ENCODE assay signal across 19 cellular contexts in the genomic region with DNA sequence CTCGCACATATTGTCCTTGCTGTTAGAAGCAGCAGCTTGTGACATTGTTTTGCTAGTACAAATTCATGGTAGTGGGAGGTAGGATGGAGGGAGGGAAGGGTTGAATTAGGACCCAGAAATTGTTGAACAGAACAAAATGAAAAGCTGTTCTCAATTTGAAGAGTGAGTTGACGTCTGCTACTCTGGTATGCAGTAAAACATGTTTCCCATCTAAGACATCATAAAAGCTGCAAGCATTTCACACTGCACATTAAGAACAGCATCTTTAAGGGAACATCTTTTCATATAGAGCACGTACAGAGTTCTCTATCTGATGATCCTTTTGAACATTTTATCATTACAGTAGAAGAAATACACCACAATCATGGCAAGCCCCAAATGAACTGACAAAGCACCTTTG.
"Had no signal": no experiment of that assay in that cellular context is flagged by ENCODE, and none has a peak within 500 bp of the region (broad histone marks: within the 10 kb centered on the region; RNA-seq: fewer than 3 reads in every experiment).

No MANE protein-coding gene starts in this region.

- H3K9me3 ChIP-seq: esophagus squamous epithelium, heart left ventricle, spleen, tibial artery, upper lobe of right lung, vagina had no signal

- H3K4me1 Mint-ChIP-seq: naive thymus-derived CD4-positive, alpha-beta T cell; stimulated activated memory B cell treated with anti-CD40 and anti-IgM and Interleukin-4, amounts not matched to agents 10 μg/mL and 1 μg/mL and 100 μg/mL, for 72 hours had no signal

- H3K4me3 Mint-ChIP-seq: naive thymus-derived CD4-positive, alpha-beta T cell; nephron progenitor cell; stimulated activated memory B cell treated with anti-CD40 and anti-IgM and Interleukin-4, amounts not matched to agents 10 μg/mL and 1 μg/mL and 100 μg/mL, for 72 hours; stimulated activated naive CD8-positive, alpha-beta T cell treated with anti-CD3 and anti-CD28 coated beads, Interleukin-15, Interleukin-2, amounts not matched to agents 100 ng/mL and 50 ng/mL, for 24 hours had no signal

- H3K27ac Mint-ChIP-seq: naive thymus-derived CD4-positive, alpha-beta T cell; nephron progenitor cell; stimulated activated memory B cell treated with anti-CD40 and anti-IgM and Interleukin-4, amounts not matched to agents 10 μg/mL and 1 μg/mL and 100 μg/mL, for 72 hours; stimulated activated naive CD8-positive, alpha-beta T cell treated with anti-CD3 and anti-CD28 coated beads, Interleukin-15, Interleukin-2, amounts not matched to agents 100 ng/mL and 50 ng/mL, for 24 hours had no signal

- H3K4me1 ChIP-seq: esophagus squamous epithelium, heart left ventricle, spleen, tibial artery, upper lobe of right lung, vagina had no signal

- H3K36me3 Mint-ChIP-seq: naive thymus-derived CD4-positive, alpha-beta T cell; stimulated activated memory B cell treated with anti-CD40 and anti-IgM and Interleukin-4, amounts not matched to agents 10 μg/mL and 1 μg/mL and 100 μg/mL, for 72 hours had no signal

- H3K27me3 Mint-ChIP-seq: stimulated activated memory B cell treated with anti-CD40 and anti-IgM and Interleukin-4, amounts not matched to agents 10 μg/mL and 1 μg/mL and 100 μg/mL, for 72 hours had no signal

- DNase-seq: cortex of kidney; effector memory CD4-positive, alpha-beta T cell; esophagus squamous epithelium; foreskin melanocyte; heart left ventricle; hypothalamus; islet precursor cell; mammary epithelial cell; naive thymus-derived CD4-positive, alpha-beta T cell; nephron progenitor cell; spleen; stimulated activated CD4-positive, alpha-beta T cell treated with anti-CD3 and anti-CD28 coated beads, Interleukin-15, amount 100 ng/mL, for 24 hours; stimulated activated CD4-positive, alpha-beta T cell treated with anti-CD3 and anti-CD28 coated beads, Interleukin-1b, Interleukin-23, amount 100 ng/mL, for 48 hours; stimulated activated CD4-positive, alpha-beta T cell treated with anti-CD3 and anti-CD28 coated beads, Interleukin-4, amount 100 ng/mL, for 24 hours; tibial artery; upper lobe of right lung had no signal

- H3K27ac ChIP-seq: esophagus squamous epithelium, heart left ventricle, spleen, tibial artery, upper lobe of right lung, vagina had no signal

- H3K9me3 Mint-ChIP-seq: nephron progenitor cell; stimulated activated memory B cell treated with anti-CD40 and anti-IgM and Interleukin-4, amounts not matched to agents 10 μg/mL and 1 μg/mL and 100 μg/mL, for 72 hours; stimulated activated naive CD8-positive, alpha-beta T cell treated with anti-CD3 and anti-CD28 coated beads, Interleukin-15, Interleukin-2, amounts not matched to agents 100 ng/mL and 50 ng/mL, for 24 hours had no signal

- H3K27me3 ChIP-seq: esophagus squamous epithelium, heart left ventricle, spleen, tibial artery, upper lobe of right lung, vagina had no signal

- H3K4me3 ChIP-seq: esophagus squamous epithelium, heart left ventricle, spleen, tibial artery, upper lobe of right lung, vagina had no signal

- H3K36me3 ChIP-seq: esophagus squamous epithelium, heart left ventricle, spleen, tibial artery, upper lobe of right lung, vagina had no signal
